8 cellular contexts compared by ENCODE assay signal in the genomic region with DNA sequence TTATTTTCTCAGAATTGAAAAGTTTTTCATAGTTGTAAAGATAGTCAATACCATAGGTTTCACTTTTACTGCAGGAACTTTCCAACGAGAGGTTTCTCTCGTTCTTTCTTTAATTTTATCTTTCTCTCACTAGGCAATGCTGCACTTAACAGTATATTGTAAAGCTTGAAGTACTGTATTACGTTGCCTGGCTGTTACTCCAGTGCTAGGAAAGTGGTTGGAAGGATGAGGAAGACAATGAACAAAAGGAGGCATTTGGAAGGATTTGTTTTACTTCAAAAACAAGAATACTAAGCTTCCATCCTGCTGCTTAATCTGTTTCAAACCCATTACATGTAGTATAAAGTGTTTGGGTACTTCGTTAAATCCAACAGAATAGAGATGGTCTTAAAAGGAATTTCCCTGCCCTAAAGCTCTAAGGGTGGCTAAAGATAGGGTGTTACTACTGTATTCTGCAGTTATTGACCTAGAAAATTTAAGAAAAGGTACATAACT. TPM values are rescaled to one million over a fixed set of nuclear protein-coding genes. Genes with fewer than 3 reads are reported as not detected.
DNase-seq lines count a peak whose midpoint lies in the region; ATAC-seq and TF ChIP-seq lines count a peak whose summit lies in the region.

No MANE protein-coding gene starts in this region.

- H3K4me3 ChIP-seq in GM08714 (ENCODE audit: low read length): peak overlapping the region; percentile 72
- H3K4me3 ChIP-seq in MM.1S (ENCODE audit: low read length): peak overlapping the region; percentile 84
- H3K4me3 ChIP-seq in choroid plexus epithelial cell (ENCODE audit: low read depth, low read length): peak overlapping the region; percentile 75
- H3K4me3 ChIP-seq in mucosa of descending colon: peak overlapping the region; percentile 42

- no peaks in the 10 kb centered on the region for H4K20me1 ChIP-seq in MM.1S (ENCODE audit: insufficient read depth, low read length)

- POLR2A ChIA-PET in HEK293T (lab: Yijun Ruan, JAX): no interaction called here

- H3K79me2 ChIP-seq in MM.1S (ENCODE audit: low read length): no peaks in the 10 kb centered on the region

- H3K9me2 ChIP-seq in MM.1S (replicated peaks; ENCODE audit: insufficient read depth, low read length): no peaks in the 10 kb centered on the region

- no peaks in the 10 kb centered on the region for H3K27me3 ChIP-seq in MM.1S (replicated peaks; ENCODE audit: insufficient read depth, low read length)

- DNase-seq in MM.1S: peak; percentile 14
- peak; percentile 37 for DNase-seq in choroid plexus epithelial cell (ENCODE audit: low read depth)
- no peak for DNase-seq in mucosa of descending colon
- DNase-seq in nucleus accumbens (lab: John Stamatoyannopoulos, UW): no peak
- DNase-seq in HEK293T (ENCODE audit: extremely low spot score): no peak
- no peak for DNase-seq in SW 1271 (lab: John Stamatoyannopoulos, UW)

- peak overlapping the region; percentile 44; the same call in 1 of the 2 replicates for H3K27ac ChIP-seq in MM.1S (ENCODE audit: low read length)

- no peaks in the 10 kb centered on the region for H3K9me3 ChIP-seq in MM.1S (replicated peaks; ENCODE audit: insufficient read depth, low read length)
- no peaks in the 10 kb centered on the region for H3K9me3 ChIP-seq in mucosa of descending colon

- TF ChIP-seq CTCF in MM.1S (IDR thresholded peaks at IDR 0.05; ENCODE audit: low read length) (no peak), choroid plexus epithelial cell (conservative IDR thresholded peaks at IDR 0.05; ENCODE audit: low read depth, low read length) (no peak), mucosa of descending colon (IDR thresholded peaks at IDR 0.05) (no peak)

- H3K36me3 ChIP-seq in MM.1S (replicated peaks; ENCODE audit: insufficient read depth, low read length) (no peaks in the 10 kb centered on the region), mucosa of descending colon (ENCODE audit: low read depth) (no peaks in the 10 kb centered on the region)

- ATAC-seq in mucosa of descending colon (peak; percentile 17), GM19397 (IDR thresholded peaks at IDR 0.05; ENCODE audit: unreplicated experiment) (no peak)

- CTCF ChIA-PET in HEK293T (lab: Yijun Ruan, JAX): no interaction called here

- H3K4me2 ChIP-seq in MM.1S (ENCODE audit: low read depth, low read length): peak overlapping the region; percentile 61

- peak overlapping the region; percentile 50 for H2AFZ ChIP-seq in MM.1S (ENCODE audit: low read length)

- peaks cover 10% of the 10 kb centered on the region; the same call in 1 of the 2 replicates for H3F3A ChIP-seq in MM.1S (ENCODE audit: insufficient read depth, low read length)

- H3K4me1 ChIP-seq in MM.1S (ENCODE audit: low read length) (peaks cover 16% of the 10 kb centered on the region), mucosa of descending colon (ENCODE audit: low read depth) (peaks cover 6% of the 10 kb centered on the region)

- H3K9ac ChIP-seq in MM.1S (ENCODE audit: low read length): peak overlapping the region; percentile 54

- intact Hi-C loops in mucosa of descending colon (cut with DNase I, micrococcal nuclease): no loop called here

TF ChIP-seq in HEK293T, 16 proteins besides CTCF, POLR2A, EP300 and RAD21:
- TF ChIP-seq FOXK2 (IDR thresholded peaks at IDR 0.05) (no peak), ARNT (IDR thresholded peaks at IDR 0.05) (no peak), SUZ12 (IDR thresholded peaks at IDR 0.05) (no peak), LEF1 (IDR thresholded peaks at IDR 0.05; ENCODE audit: borderline replicate concordance) (no peak), NFRKB (IDR thresholded peaks at IDR 0.05) (no peak), HDGF (IDR thresholded peaks at IDR 0.05; ENCODE audit: borderline replicate concordance) (no peak), FOXA1 (IDR thresholded peaks at IDR 0.05) (no peak), ELF4 (IDR thresholded peaks at IDR 0.05) (no peak), FOXM1 (IDR thresholded peaks at IDR 0.05; ENCODE audit: borderline replicate concordance) (no peak)

RNA-seq across cellular contexts. Expression of a gene that starts 0.6 kb away (rescaled TPM):
- 10 to 100 TPM; 45.4 to 62.9 (median 50.9) TPM for total RNA-seq in mucosa of descending colon

Comparison
In these comparisons a context has a peak if more than half of its experiments do, and no peak if none do; other contexts are left out.
1. DNase-seq: peak in MM.1S (single experiment) and choroid plexus epithelial cell (single experiment); none in mucosa of descending colon (0 of 3), nucleus accumbens (0 of 56), HEK293T (single experiment) and SW 1271 (0 of 2).
2. Peak in every context shown above with its lines, with median percentiles within 50 percentile points of each other: H3K4me3 ChIP-seq.